In genomic region chr6:144478487-144478886, GRCh38 we compare ENCODE assay signal across 13 cellular contexts.
DNase-seq lines count a peak whose midpoint lies in the region; ATAC-seq and TF ChIP-seq lines count a peak whose summit lies in the region.
"Had no signal": no experiment of that assay in that cellular context is flagged by ENCODE, and none has a peak within 500 bp of the region (broad histone marks: within the 10 kb centered on the region; RNA-seq: fewer than 3 reads in every experiment).

No MANE protein-coding gene starts in this region.

- no peak overlapping the region for H2BK15ac ChIP-seq in mesenchymal stem cell (ENCODE audit: low read depth, poor library complexity, severe bottlenecking)

- WGBS in mesenchymal stem cell, result 100% methylated on average over 2 of the region's 5 CpGs
- WGBS in lower leg skin, 2 donors, result 49 to 54% methylated on average over 5 of the region's 5 CpGs

- H3K36me3 ChIP-seq in mesenchymal stem cell (ENCODE audit: control insufficient read depth in 1 of 2, insufficient read depth in 2 of 2, low read depth in 1 of 2, low read length in 2 of 2), result peaks cover 9 to 51% of the 10 kb centered on the region in 2 experiments
- H3K36me3 ChIP-seq in thoracic aorta, result peaks cover 6% of the 10 kb centered on the region

- no peak overlapping the region for H3K4me2 ChIP-seq in mesenchymal stem cell (ENCODE audit: low read length, poor library complexity, severe bottlenecking)

- ATAC-seq in activated T-cell treated with anti-CD3 and anti-CD28 coated beads, Interleukin-2, amount 50 U/mL, for 72 hours (replicated peaks in 1 of 2), result no peak
- ATAC-seq in thoracic aorta (ENCODE audit: insufficient number of reproducible peaks, low FRiP score, low read depth), result no peak

- H3K9ac ChIP-seq in mesenchymal stem cell (ENCODE audit: low read length), result peak overlapping the region; percentile 6

- H3K18ac ChIP-seq in mesenchymal stem cell (ENCODE audit: low read depth in 1 of 2, low read length in 2 of 2), result no peak overlapping the region

- H3K23ac ChIP-seq in mesenchymal stem cell (ENCODE audit: low read length in 2 of 2), result no peak overlapping the region

- no peak for DNase-seq in activated T-cell treated with anti-CD3 and anti-CD28 coated beads, Interleukin-2, amount 50 U/mL, for 72 hours
- DNase-seq in activated T-cell treated with anti-CD3 and anti-CD28 coated beads, Interleukin-2, amount 50 U/mL, for 48 hours, result no peak
- peak; percentile 78 for DNase-seq in coronary artery (ENCODE audit: low spot score)
- DNase-seq in mesenchymal stem cell, result no peak
- DNase-seq in thoracic aorta (ENCODE audit: low spot score), result peak; percentile 2
- DNase-seq in NCI-H128 (lab: John Stamatoyannopoulos, UW; ENCODE audit: unreplicated experiment), result no peak
- DNase-seq in lower leg skin (ENCODE audit: low spot score in 2 of 2), result no peak
- no peak for DNase-seq in dorsolateral prefrontal cortex
- DNase-seq: erythroblast, NCI-H2029, SHP77, spleen had no signal

- TF ChIP-seq CTCF in coronary artery (IDR thresholded peaks at IDR 0.05) (no peak), thoracic aorta (IDR thresholded peaks at IDR 0.05) (no peak), lower leg skin (IDR thresholded peaks at IDR 0.05) (no peak), dorsolateral prefrontal cortex (IDR thresholded peaks at IDR 0.05 in 54 of 56, conservative IDR thresholded peaks at IDR 0.05 in 2 of 56; ENCODE audit: low read depth in 1 of 56, partially characterized antibody in 56 of 56) (no peak)

- no peaks in the 10 kb centered on the region for H3K27me3 ChIP-seq in mesenchymal stem cell (ENCODE audit: control insufficient read depth in 1 of 2, insufficient read depth in 1 of 2, low read length in 2 of 2)
- no peaks in the 10 kb centered on the region for H3K27me3 ChIP-seq in thoracic aorta (replicated peaks; ENCODE audit: insufficient read depth)
- no peaks in the 10 kb centered on the region for H3K27me3 ChIP-seq in dorsolateral prefrontal cortex
- H3K27me3 ChIP-seq: spleen had no signal

- H3K79me1 ChIP-seq in mesenchymal stem cell (replicated peaks; ENCODE audit: low read length, poor library complexity, severe bottlenecking), result peaks cover 13% of the 10 kb centered on the region

- intact Hi-C loops in lower leg skin (cut with DNase I; ENCODE audit: low total_unique reads) (no loop called here), dorsolateral prefrontal cortex (cut with DNase I) (no loop called here)

- no peak for TF ChIP-seq POLR2A in lower leg skin (IDR thresholded peaks at IDR 0.05)

- no peak overlapping the region for H3K14ac ChIP-seq in mesenchymal stem cell (ENCODE audit: low read length in 2 of 2)

- H3K36me3 Mint-ChIP-seq in activated T-cell treated with anti-CD3 and anti-CD28 coated beads, Interleukin-2, amount 50 U/mL, for 72 hours (ENCODE audit: insufficient read depth in 2 of 2), result peaks cover 1 to 15% of the 10 kb centered on the region in 2 donors

- H4K91ac ChIP-seq in mesenchymal stem cell (ENCODE audit: low read length), result no peak overlapping the region

- H3K4me3 Mint-ChIP-seq in activated T-cell treated with anti-CD3 and anti-CD28 coated beads, Interleukin-2, amount 50 U/mL, for 72 hours, result no peak overlapping the region
- H3K4me3 Mint-ChIP-seq: central memory CD8-positive, alpha-beta T cell had no signal

- H2BK12ac ChIP-seq in mesenchymal stem cell (ENCODE audit: low read length in 2 of 2), result no peak overlapping the region

- peak overlapping the region; percentile 46 to 59 for H3K27ac ChIP-seq in coronary artery
- H3K27ac ChIP-seq in mesenchymal stem cell (ENCODE audit: low read length, poor library complexity, severe bottlenecking), result no peak overlapping the region
- no peak overlapping the region for H3K27ac ChIP-seq in thoracic aorta
- H3K27ac ChIP-seq in dorsolateral prefrontal cortex, result no peak overlapping the region
- H3K27ac ChIP-seq: spleen had no signal

- no peak overlapping the region for H2BK120ac ChIP-seq in mesenchymal stem cell (ENCODE audit: low read depth, low read length)

- no peaks in the 10 kb centered on the region for H3K27me3 Mint-ChIP-seq in activated T-cell treated with anti-CD3 and anti-CD28 coated beads, Interleukin-2, amount 50 U/mL, for 72 hours (ENCODE audit: low read depth)
- H3K27me3 Mint-ChIP-seq: central memory CD8-positive, alpha-beta T cell had no signal

- no peaks in the 10 kb centered on the region for H3K9me3 Mint-ChIP-seq in activated T-cell treated with anti-CD3 and anti-CD28 coated beads, Interleukin-2, amount 50 U/mL, for 72 hours
- H3K9me3 Mint-ChIP-seq: central memory CD8-positive, alpha-beta T cell had no signal

- no peak overlapping the region for H4K8ac ChIP-seq in mesenchymal stem cell (ENCODE audit: low read length)

- no peak overlapping the region for H2BK5ac ChIP-seq in mesenchymal stem cell (ENCODE audit: low read depth, low read length, poor library complexity, severe bottlenecking)

- H3K4ac ChIP-seq in mesenchymal stem cell (ENCODE audit: low read depth in 1 of 2, low read length in 2 of 2), result no peak overlapping the region

- no peaks in the 10 kb centered on the region for H3K9me3 ChIP-seq in mesenchymal stem cell (ENCODE audit: control insufficient read depth, low read length)
- no peaks in the 10 kb centered on the region for H3K9me3 ChIP-seq in thoracic aorta
- H3K9me3 ChIP-seq: spleen had no signal

- peaks cover 2% of the 10 kb centered on the region for H3K4me1 ChIP-seq in mesenchymal stem cell (ENCODE audit: control insufficient read depth, insufficient read depth, low read depth, low read length)
- peaks cover 14 to 27% of the 10 kb centered on the region in 2 donors for H3K4me1 ChIP-seq in thoracic aorta (ENCODE audit: control insufficient read depth in 1 of 2, low read depth in 2 of 2)

- H2AK5ac ChIP-seq in mesenchymal stem cell (ENCODE audit: low read length, severe bottlenecking), result peak overlapping the region; percentile 5

- H3K27ac Mint-ChIP-seq in activated T-cell treated with anti-CD3 and anti-CD28 coated beads, Interleukin-2, amount 50 U/mL, for 72 hours, result peak overlapping the region; percentile 64

- H3K4me1 Mint-ChIP-seq in activated T-cell treated with anti-CD3 and anti-CD28 coated beads, Interleukin-2, amount 50 U/mL, for 72 hours (ENCODE audit: low read depth), result no peaks in the 10 kb centered on the region

- H3K4me3 ChIP-seq in coronary artery (peak overlapping the region; percentile 18), mesenchymal stem cell (ENCODE audit: insufficient read depth in 1 of 2, low read depth in 1 of 2, low read length in 2 of 2) (no peak overlapping the region), thoracic aorta (no peak overlapping the region), lower leg skin (ENCODE audit: low read depth, poor library complexity, severe bottlenecking) (no peak overlapping the region), dorsolateral prefrontal cortex (no peak overlapping the region)
- H3K4me3 ChIP-seq: spleen had no signal

- no peak overlapping the region for H2AFZ ChIP-seq in mesenchymal stem cell (ENCODE audit: low read depth, low read length)

Comparison
In these comparisons a context has a peak if more than half of its experiments do, and no peak if none do; other contexts are left out.
1. DNase-seq: peak in coronary artery (single experiment) and thoracic aorta (single experiment); none in activated T-cell treated with anti-CD3 and anti-CD28 coated beads, Interleukin-2, amount 50 U/mL, for 72 hours (0 of 2), activated T-cell treated with anti-CD3 and anti-CD28 coated beads, Interleukin-2, amount 50 U/mL, for 48 hours (0 of 2), mesenchymal stem cell (single experiment), NCI-H128 (single experiment), lower leg skin (0 of 2) and dorsolateral prefrontal cortex (0 of 10).
2. H3K27ac ChIP-seq: peak in coronary artery (2 of 2); none in mesenchymal stem cell (single experiment), thoracic aorta (0 of 2) and dorsolateral prefrontal cortex (0 of 59).